Comparison of ENCODE assay signal across 9 cellular contexts in the genomic region with DNA sequence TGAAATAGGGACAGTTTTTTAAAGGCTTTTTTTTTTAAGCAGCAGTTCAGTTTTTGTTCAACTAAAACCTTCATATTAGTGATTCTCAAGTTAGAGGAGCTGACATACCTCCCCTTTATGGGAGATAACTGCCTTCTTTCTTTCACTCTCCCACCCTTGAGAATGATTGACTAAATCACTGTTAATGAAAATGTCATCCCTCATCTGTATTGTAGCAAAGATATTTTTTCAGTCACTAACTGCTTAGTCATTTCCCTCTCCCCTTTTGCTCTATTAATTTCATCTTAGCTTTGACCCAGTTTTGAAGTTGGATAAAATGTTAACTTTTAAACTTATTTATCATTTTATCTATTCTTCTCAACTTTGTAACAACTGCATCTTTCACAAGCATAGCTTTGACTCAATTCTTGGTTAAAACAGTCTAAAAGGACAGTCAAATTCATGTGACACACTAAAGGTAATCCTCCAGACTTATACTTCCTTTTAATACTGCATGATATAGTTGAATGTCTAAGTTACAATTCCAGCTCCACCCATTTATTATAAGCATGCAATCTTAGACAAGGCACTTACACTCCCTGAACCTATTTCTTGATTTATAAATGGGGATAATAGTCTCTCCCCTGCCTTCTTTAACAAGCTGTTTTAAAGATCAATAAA. TPM values are rescaled to one million over a fixed set of nuclear protein-coding genes. Genes with fewer than 3 reads are reported as not detected.
A peak's percentile ranks its signal among the peaks of the same experiment; 100 is the strongest.
DNase-seq lines count a peak whose midpoint lies in the region; TF ChIP-seq lines count a peak whose summit lies in the region.
"Had no signal": no experiment of that assay in that cellular context is flagged by ENCODE, and none has a peak within 500 bp of the region (broad histone marks: within the 10 kb centered on the region; RNA-seq: fewer than 3 reads in every experiment).

No MANE protein-coding gene starts in this region.

- H3K4me3 Mint-ChIP-seq in T-helper 2 cell treated with Interferon-gamma antibody and Interleukin-4, amounts not matched to agents 5 μg/mL and 100 μg/mL, for 36 hours: no peak overlapping the region
- peak overlapping the region in 4 of 5 donors; percentile 22 to 48 (median 36) for H3K4me3 Mint-ChIP-seq in immature natural killer cell

- H3K36me3 Mint-ChIP-seq in T-helper 2 cell treated with Interferon-gamma antibody and Interleukin-4, amounts not matched to agents 5 μg/mL and 100 μg/mL, for 36 hours (ENCODE audit: low read depth): peaks cover 22% of the 10 kb centered on the region
- no peaks in the 10 kb centered on the region for H3K36me3 Mint-ChIP-seq in immature natural killer cell

- H3K27me3 Mint-ChIP-seq in T-helper 2 cell treated with Interferon-gamma antibody and Interleukin-4, amounts not matched to agents 5 μg/mL and 100 μg/mL, for 36 hours (ENCODE audit: low read depth): no peaks in the 10 kb centered on the region
- H3K27me3 Mint-ChIP-seq in immature natural killer cell (ENCODE audit: low read depth in 3 of 3): no peaks in the 10 kb centered on the region

- TF ChIP-seq CTCF in 22Rv1 (IDR thresholded peaks at IDR 0.05) (no peak), GM20000 (IDR thresholded peaks at IDR 0.05; ENCODE audit: extremely low read depth, missing control alignments) (no peak)

- DNase-seq in GM20000 (ENCODE audit: low spot score) (peak; percentile 69), immature natural killer cell (no peak), NCI-H1105 treated with DMSO at 0.1 percent for 48 hours (lab: John Stamatoyannopoulos, UW) (no peak), RKO (ENCODE audit: low spot score) (no peak), cerebellar cortex (ENCODE audit: low spot score) (no peak), T-helper 9 cell (no peak)
- no peak for DNase-seq in T-helper 2 cell treated with Interferon-gamma antibody and Interleukin-4, amounts not matched to agents 5 μg/mL and 100 μg/mL, for 36 hours (ENCODE audit: low spot score)
- DNase-seq: Peyer's patch had no signal

- peak overlapping the region; percentile 62 for H3K27ac Mint-ChIP-seq in T-helper 2 cell treated with Interferon-gamma antibody and Interleukin-4, amounts not matched to agents 5 μg/mL and 100 μg/mL, for 36 hours
- H3K27ac Mint-ChIP-seq in immature natural killer cell: peak overlapping the region; percentile 38 to 86 (median 80)

- peak overlapping the region; percentile 68 for H3K27ac ChIP-seq in 22Rv1

- no peaks in the 10 kb centered on the region for H3K9me3 Mint-ChIP-seq in T-helper 2 cell treated with Interferon-gamma antibody and Interleukin-4, amounts not matched to agents 5 μg/mL and 100 μg/mL, for 36 hours
- H3K9me3 Mint-ChIP-seq in immature natural killer cell: no peaks in the 10 kb centered on the region

- H3K4me1 Mint-ChIP-seq in T-helper 2 cell treated with Interferon-gamma antibody and Interleukin-4, amounts not matched to agents 5 μg/mL and 100 μg/mL, for 36 hours (ENCODE audit: low read depth): peaks cover 41% of the 10 kb centered on the region
- peaks cover 61 to 73% of the 10 kb centered on the region in 2 donors for H3K4me1 Mint-ChIP-seq in immature natural killer cell

RNA-seq across cellular contexts. Expression of gene CAPZA1, which starts 17.1 kb away (rescaled TPM):
- 100 to 1,000 TPM; 199 to 264 (median 207) TPM for polyA plus RNA-seq in immature natural killer cell

RNA-seq across cellular contexts. Expression of gene ST7L, which starts 17.8 kb away (rescaled TPM):
- 10 to 100 TPM in 2 of 3 donors, 1 to 10 TPM in 1; 8.4 to 15.2 (median 11.4) TPM for polyA plus RNA-seq in immature natural killer cell

RNA-seq across cellular contexts. Expression of gene MOV10, which starts 37.7 kb away (rescaled TPM):
- polyA plus RNA-seq in immature natural killer cell: 10 to 100 TPM; 20.6 to 52.7 (median 22.8) TPM
